1 cellular context compared by ENCODE assay signal in genomic region chr21:20523191-20523590, GRCh38.
TF ChIP-seq lines count a peak whose summit lies in the region.

No MANE protein-coding gene starts in this region.

TF ChIP-seq in H1, 55 proteins besides CTCF, POLR2A, EP300 and RAD21 (continued from another document):
- TF ChIP-seq CHD7 (IDR thresholded peaks at IDR 0.05; ENCODE audit: insufficient replicate concordance, low read length) (no peak), USF2 (IDR thresholded peaks at IDR 0.05; ENCODE audit: low read length) (no peak), SP4 (IDR thresholded peaks at IDR 0.05; ENCODE audit: low read length) (no peak), YY1 (IDR thresholded peaks at IDR 0.05; ENCODE audit: low read depth, low read length) (no peak), ATF3 (IDR thresholded peaks at IDR 0.05; ENCODE audit: insufficient read depth, low read depth, low read length) (no peak), HDAC6 (IDR thresholded peaks at IDR 0.05; ENCODE audit: low read depth, low read length) (no peak), GABPA (IDR thresholded peaks at IDR 0.05; ENCODE audit: borderline replicate concordance, insufficient read depth, low read length) (no peak), TAF1 (IDR thresholded peaks at IDR 0.05; ENCODE audit: low read depth, low read length) (no peak), CTBP2 (IDR thresholded peaks at IDR 0.05; ENCODE audit: borderline replicate concordance, insufficient read depth, insufficient read length, low read length) (no peak), NRF1 (IDR thresholded peaks at IDR 0.05; ENCODE audit: low read depth, low read length) (no peak), RXRA (IDR thresholded peaks at IDR 0.05; ENCODE audit: insufficient read depth, low read depth, low read length) (no peak)
